21 cellular contexts compared by ENCODE assay signal in the genomic region with DNA sequence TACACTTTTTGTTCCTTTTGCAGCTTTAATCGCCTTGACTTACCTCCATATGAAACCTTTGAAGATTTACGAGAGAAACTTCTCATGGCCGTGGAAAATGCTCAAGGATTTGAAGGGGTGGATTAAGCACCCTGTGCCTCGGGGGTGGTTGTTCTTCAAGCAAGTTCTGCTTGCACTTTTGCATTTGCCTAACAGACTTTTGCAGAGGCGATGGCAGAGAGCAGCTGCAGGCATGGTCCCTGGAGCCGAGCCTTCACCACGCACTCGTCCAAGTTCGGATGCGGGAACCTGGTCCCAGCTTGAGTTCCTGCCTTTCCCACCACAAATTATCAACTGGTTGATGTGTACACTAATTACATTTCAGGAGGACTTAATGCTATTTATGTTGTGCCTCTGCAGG.
DNase-seq lines count a peak whose midpoint lies in the region; ATAC-seq and TF ChIP-seq lines count a peak whose summit lies in the region.
"Had no signal": no experiment of that assay in that cellular context is flagged by ENCODE, and none has a peak within 500 bp of the region (broad histone marks: within the 10 kb centered on the region; RNA-seq: fewer than 3 reads in every experiment).

No MANE protein-coding gene starts in this region.

- no peaks in the 10 kb centered on the region for H3K27me3 Mint-ChIP-seq in activated T-cell treated with anti-CD3 and anti-CD28 coated beads, Interleukin-2, amount 50 U/mL, for 24 hours
- H3K27me3 Mint-ChIP-seq in glutamatergic neuron (ENCODE audit: unreplicated experiment) (peaks cover 4% of the 10 kb centered on the region), type B pancreatic cell (no peaks in the 10 kb centered on the region)
- H3K27me3 Mint-ChIP-seq in stimulated activated memory B cell treated with anti-CD40 and anti-IgM and Interleukin-4, amounts not matched to agents 10 μg/mL and 1 μg/mL and 100 μg/mL, for 72 hours = no peaks in the 10 kb centered on the region

- no peak for TF ChIP-seq CTCF in glutamatergic neuron (IDR thresholded peaks at IDR 0.05; ENCODE audit: partially characterized antibody, unreplicated experiment)
- no peak for TF ChIP-seq CTCF in type B pancreatic cell (conservative IDR thresholded peaks at IDR 0.05)

- peaks cover 20% of the 10 kb centered on the region for H3K4me1 Mint-ChIP-seq in activated T-cell treated with anti-CD3 and anti-CD28 coated beads, Interleukin-2, amount 50 U/mL, for 24 hours (ENCODE audit: low read depth)
- peaks cover 22% of the 10 kb centered on the region for H3K4me1 Mint-ChIP-seq in glutamatergic neuron (ENCODE audit: low read depth, unreplicated experiment)
- peaks cover 38% of the 10 kb centered on the region for H3K4me1 Mint-ChIP-seq in type B pancreatic cell (ENCODE audit: unreplicated experiment)
- peaks cover 5% of the 10 kb centered on the region for H3K4me1 Mint-ChIP-seq in stimulated activated memory B cell treated with anti-CD40 and anti-IgM and Interleukin-4, amounts not matched to agents 10 μg/mL and 1 μg/mL and 100 μg/mL, for 72 hours

- no peak for DNase-seq in activated T-cell treated with anti-CD3 and anti-CD28 coated beads, Interleukin-2, amount 50 U/mL, for 24 hours
- DNase-seq in activated T-cell treated with anti-CD3 and anti-CD28 coated beads, Interleukin-2, amount 50 U/mL, for 1 hour = no peak
- peak; percentile 31 for DNase-seq in NCI-H1417 treated with DMSO at 0.1 percent for 48 hours (lab: John Stamatoyannopoulos, UW)
- no peak for DNase-seq in glutamatergic neuron
- DNase-seq in type B pancreatic cell (ENCODE audit: extremely low spot score, unreplicated experiment) = no peak
- DNase-seq in foreskin melanocyte = no peak
- DNase-seq: 8988T; BE2C; CD8-positive, alpha-beta memory T cell; DND-41; GDM1; HFFc6; MM.1S; NCI-H1105; NCI-H187; NCI-H69 had no signal

- H3K4me3 Mint-ChIP-seq in activated T-cell treated with anti-CD3 and anti-CD28 coated beads, Interleukin-2, amount 50 U/mL, for 24 hours = no peak overlapping the region
- H3K4me3 Mint-ChIP-seq in glutamatergic neuron (ENCODE audit: unreplicated experiment) (no peak overlapping the region), type B pancreatic cell (no peak overlapping the region)
- H3K4me3 Mint-ChIP-seq in stimulated activated memory B cell treated with anti-CD40 and anti-IgM and Interleukin-4, amounts not matched to agents 10 μg/mL and 1 μg/mL and 100 μg/mL, for 72 hours = no peak overlapping the region
- H3K4me3 Mint-ChIP-seq: HFFc6 had no signal

- no peak for ATAC-seq in stimulated activated memory B cell treated with anti-CD40 and anti-IgM and Interleukin-4, amounts not matched to agents 10 μg/mL and 1 μg/mL and 100 μg/mL, for 72 hours
- ATAC-seq in GM21390 (IDR thresholded peaks at IDR 0.05; ENCODE audit: unreplicated experiment) = no peak
- ATAC-seq: GM12878, Panc1, Right ventricle myocardium inferior had no signal

- H3K27ac Mint-ChIP-seq in activated T-cell treated with anti-CD3 and anti-CD28 coated beads, Interleukin-2, amount 50 U/mL, for 24 hours = peak overlapping the region; percentile 5
- H3K27ac Mint-ChIP-seq in glutamatergic neuron (ENCODE audit: unreplicated experiment) (peak overlapping the region; percentile 15), type B pancreatic cell (peak overlapping the region; percentile 19)
- H3K27ac Mint-ChIP-seq in stimulated activated memory B cell treated with anti-CD40 and anti-IgM and Interleukin-4, amounts not matched to agents 10 μg/mL and 1 μg/mL and 100 μg/mL, for 72 hours = no peak overlapping the region
- H3K27ac Mint-ChIP-seq: HFFc6 had no signal

- H3K36me3 Mint-ChIP-seq in activated T-cell treated with anti-CD3 and anti-CD28 coated beads, Interleukin-2, amount 50 U/mL, for 24 hours (ENCODE audit: low read depth) = no peaks in the 10 kb centered on the region
- H3K36me3 Mint-ChIP-seq in glutamatergic neuron (ENCODE audit: unreplicated experiment) (no peaks in the 10 kb centered on the region), type B pancreatic cell (peaks cover 52% of the 10 kb centered on the region)
- peaks cover 30% of the 10 kb centered on the region for H3K36me3 Mint-ChIP-seq in stimulated activated memory B cell treated with anti-CD40 and anti-IgM and Interleukin-4, amounts not matched to agents 10 μg/mL and 1 μg/mL and 100 μg/mL, for 72 hours
- H3K36me3 Mint-ChIP-seq: CD8-positive, alpha-beta memory T cell had no signal

- no peaks in the 10 kb centered on the region for H3K9me3 Mint-ChIP-seq in activated T-cell treated with anti-CD3 and anti-CD28 coated beads, Interleukin-2, amount 50 U/mL, for 24 hours
- H3K9me3 Mint-ChIP-seq in glutamatergic neuron (ENCODE audit: unreplicated experiment) (peaks cover 2% of the 10 kb centered on the region), type B pancreatic cell (no peaks in the 10 kb centered on the region)
- no peaks in the 10 kb centered on the region for H3K9me3 Mint-ChIP-seq in stimulated activated memory B cell treated with anti-CD40 and anti-IgM and Interleukin-4, amounts not matched to agents 10 μg/mL and 1 μg/mL and 100 μg/mL, for 72 hours
- H3K9me3 Mint-ChIP-seq: CD8-positive, alpha-beta memory T cell; HFFc6 had no signal
